ENCODE assay signal across 11 cellular contexts in the genomic region with DNA sequence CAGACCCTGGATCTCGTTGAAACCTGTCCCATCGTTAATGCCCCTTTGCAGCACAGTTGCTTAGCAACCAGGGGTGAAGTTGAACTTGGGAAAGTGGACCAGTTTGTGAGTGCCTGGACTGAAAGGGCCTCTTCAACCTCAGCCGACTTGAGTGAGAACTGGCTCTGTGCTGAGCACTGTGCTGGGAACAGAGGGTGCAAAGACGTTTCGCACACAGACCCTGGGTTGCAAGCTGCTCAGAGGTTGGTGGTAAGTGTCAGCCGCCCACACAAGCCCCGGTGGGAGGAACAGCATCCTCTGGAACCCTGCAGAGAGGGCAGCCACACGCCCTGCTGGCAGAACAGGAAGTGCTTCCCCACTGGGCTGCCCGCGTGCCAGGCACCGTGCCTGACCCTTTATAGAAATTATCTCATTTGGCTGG.
A peak's percentile ranks its signal among the peaks of the same experiment; 100 is the strongest.
DNase-seq lines count a peak whose midpoint lies in the region; ATAC-seq and TF ChIP-seq lines count a peak whose summit lies in the region.
"Had no signal": no experiment of that assay in that cellular context is flagged by ENCODE, and none has a peak within 500 bp of the region (broad histone marks: within the 10 kb centered on the region; RNA-seq: fewer than 3 reads in every experiment).

No MANE protein-coding gene starts in this region.

- peak overlapping the region; percentile 15 for H3K4me3 Mint-ChIP-seq in activated CD4-positive, alpha-beta T cell treated with anti-CD3 and anti-CD28 coated beads for 36 hours
- peak overlapping the region; percentile 64 for H3K4me3 Mint-ChIP-seq in activated CD8-positive, alpha-beta T cell treated with anti-CD3 and anti-CD28 coated beads, Interleukin-2, amount 10 ng/mL, durations not matched to agents 7 days and 5 days
- peak overlapping the region; percentile 30 to 41 for H3K4me3 Mint-ChIP-seq in stimulated activated naive B cell treated with anti-CD40 and anti-IgM and Interleukin-4, amounts not matched to agents 10 μg/mL and 1 μg/mL and 100 μg/mL, for 72 hours

- no peak overlapping the region for H3K27ac ChIP-seq in coronary artery
- no peak overlapping the region for H3K27ac ChIP-seq in ovary
- H3K27ac ChIP-seq: suprapubic skin had no signal

- peak; percentile 23 for ATAC-seq in activated CD4-positive, alpha-beta T cell treated with anti-CD3 and anti-CD28 coated beads for 36 hours
- ATAC-seq in activated CD8-positive, alpha-beta T cell treated with anti-CD3 and anti-CD28 coated beads, Interleukin-2, amount 10 ng/mL, durations not matched to agents 7 days and 5 days: peak; percentile 55
- peak; percentile 24 to 38 for ATAC-seq in stimulated activated naive B cell treated with anti-CD40 and anti-IgM and Interleukin-4, amounts not matched to agents 10 μg/mL and 1 μg/mL and 100 μg/mL, for 72 hours (replicated peaks)

- H3K4me1 Mint-ChIP-seq in activated CD4-positive, alpha-beta T cell treated with anti-CD3 and anti-CD28 coated beads for 36 hours: peaks cover 80% of the 10 kb centered on the region
- H3K4me1 Mint-ChIP-seq in activated CD8-positive, alpha-beta T cell treated with anti-CD3 and anti-CD28 coated beads, Interleukin-2, amount 10 ng/mL, durations not matched to agents 7 days and 5 days (ENCODE audit: low read depth): peaks cover 88% of the 10 kb centered on the region
- H3K4me1 Mint-ChIP-seq in stimulated activated naive B cell treated with anti-CD40 and anti-IgM and Interleukin-4, amounts not matched to agents 10 μg/mL and 1 μg/mL and 100 μg/mL, for 72 hours: peaks cover 51 to 91% of the 10 kb centered on the region in 2 donors

- TF ChIP-seq CTCF in coronary artery (IDR thresholded peaks at IDR 0.05): no peak
- no peak for TF ChIP-seq CTCF in ovary (IDR thresholded peaks at IDR 0.05)

- no peak overlapping the region for H3K4me3 ChIP-seq in coronary artery
- H3K4me3 ChIP-seq in ovary: no peak overlapping the region
- H3K4me3 ChIP-seq: suprapubic skin had no signal

- WGBS in ovary, 3 donors: 71 to 79% (median 79%) methylated on average over 11 of the region's 11 CpGs

- no peak for TF ChIP-seq POLR2A in ovary (IDR thresholded peaks at IDR 0.05)

- no peaks in the 10 kb centered on the region for H3K9me3 ChIP-seq in ovary

- CTCF ChIA-PET in activated CD4-positive, alpha-beta T cell treated with anti-CD3 and anti-CD28 coated beads for 36 hours (lab: Charles Lee): interaction anchor here (0.5 to 1.0 kb wide), 3 partner anchors 97 to 248 kb away, joined by 3 to 4 read pairs (median 3); no protein-coding TSS in a partner anchor
- CTCF ChIA-PET in activated CD8-positive, alpha-beta T cell treated with anti-CD3 and anti-CD28 coated beads, Interleukin-2, amount 10 ng/mL, durations not matched to agents 7 days and 5 days (lab: Charles Lee): interaction anchor here (1.2 to 2.2 kb wide), 3 partner anchors 11 to 90 kb away, joined by 3 to 9 read pairs (median 5); no protein-coding TSS in a partner anchor

- POLR2A ChIA-PET in activated CD4-positive, alpha-beta T cell treated with anti-CD3 and anti-CD28 coated beads for 36 hours (lab: Charles Lee): interaction anchor here (0.6 kb wide), 1 partner anchor 60 kb away, joined by 4 read pairs; no protein-coding TSS in a partner anchor
- POLR2A ChIA-PET in activated CD8-positive, alpha-beta T cell treated with anti-CD3 and anti-CD28 coated beads, Interleukin-2, amount 10 ng/mL, durations not matched to agents 7 days and 5 days (lab: Charles Lee): interaction anchor here (0.6 to 2.1 kb wide), 3 partner anchors 14 to 89 kb away, joined by 3 to 5 read pairs (median 3); no protein-coding TSS in a partner anchor

- no peaks in the 10 kb centered on the region for H3K27me3 ChIP-seq in ovary

- no peak for TF ChIP-seq EP300 in ovary (IDR thresholded peaks at IDR 0.05)

- DNase-seq in activated CD4-positive, alpha-beta T cell treated with anti-CD3 and anti-CD28 coated beads for 36 hours: peak; percentile 56
- DNase-seq in activated CD4-positive, alpha-beta T cell treated with anti-CD3 and anti-CD28 coated beads for 1 hour: no peak
- DNase-seq in activated CD8-positive, alpha-beta T cell treated with anti-CD3 and anti-CD28 coated beads, Interleukin-2, amount 10 ng/mL, durations not matched to agents 7 days and 5 days: peak; percentile 76
- DNase-seq in coronary artery (ENCODE audit: low spot score): peak; percentile 49
- no peak for DNase-seq in stimulated activated naive B cell treated with anti-CD40 and anti-IgM and Interleukin-4, amounts not matched to agents 10 μg/mL and 1 μg/mL and 100 μg/mL, for 72 hours
- no peak for DNase-seq in ovary
- DNase-seq in NCI-H1105 treated with DMSO at 0.1 percent for 48 hours (lab: John Stamatoyannopoulos, UW): no peak
- no peak for DNase-seq in cerebellar nuclear complex (lab: John Stamatoyannopoulos, UW)
- DNase-seq: ACHN, NCI-H1436 had no signal

- peak overlapping the region; percentile 83 for H3K27ac Mint-ChIP-seq in activated CD4-positive, alpha-beta T cell treated with anti-CD3 and anti-CD28 coated beads for 36 hours
- H3K27ac Mint-ChIP-seq in activated CD8-positive, alpha-beta T cell treated with anti-CD3 and anti-CD28 coated beads, Interleukin-2, amount 10 ng/mL, durations not matched to agents 7 days and 5 days: peak overlapping the region; percentile 92
- peak overlapping the region; percentile 79 for H3K27ac Mint-ChIP-seq in stimulated activated naive B cell treated with anti-CD40 and anti-IgM and Interleukin-4, amounts not matched to agents 10 μg/mL and 1 μg/mL and 100 μg/mL, for 72 hours

- intact Hi-C loops in activated CD4-positive, alpha-beta T cell treated with anti-CD3 and anti-CD28 coated beads for 36 hours (cut with DNase I, micrococcal nuclease): loop anchor here in 1 of 2 experiments (10.0 kb wide), 1 partner anchor 90 kb away; no protein-coding TSS in a partner anchor
- intact Hi-C loops in ovary (cut with DNase I): no loop called here

- no peaks in the 10 kb centered on the region for H3K36me3 ChIP-seq in ovary
- H3K36me3 ChIP-seq: suprapubic skin had no signal

- peaks cover 85% of the 10 kb centered on the region for H3K36me3 Mint-ChIP-seq in activated CD4-positive, alpha-beta T cell treated with anti-CD3 and anti-CD28 coated beads for 36 hours (ENCODE audit: low read depth)
- peaks cover 85% of the 10 kb centered on the region for H3K36me3 Mint-ChIP-seq in activated CD8-positive, alpha-beta T cell treated with anti-CD3 and anti-CD28 coated beads, Interleukin-2, amount 10 ng/mL, durations not matched to agents 7 days and 5 days (ENCODE audit: low read depth)
- peaks cover 57 to 87% of the 10 kb centered on the region in 2 donors for H3K36me3 Mint-ChIP-seq in stimulated activated naive B cell treated with anti-CD40 and anti-IgM and Interleukin-4, amounts not matched to agents 10 μg/mL and 1 μg/mL and 100 μg/mL, for 72 hours

- H3K4me1 ChIP-seq in ovary (ENCODE audit: insufficient read depth): no peaks in the 10 kb centered on the region

- H3K9me3 Mint-ChIP-seq in activated CD4-positive, alpha-beta T cell treated with anti-CD3 and anti-CD28 coated beads for 36 hours (ENCODE audit: low read depth): peaks cover 12% of the 10 kb centered on the region
- H3K9me3 Mint-ChIP-seq in activated CD8-positive, alpha-beta T cell treated with anti-CD3 and anti-CD28 coated beads, Interleukin-2, amount 10 ng/mL, durations not matched to agents 7 days and 5 days (ENCODE audit: insufficient read depth): peaks cover 17% of the 10 kb centered on the region
- peaks cover 0 to 2% of the 10 kb centered on the region in 2 donors for H3K9me3 Mint-ChIP-seq in stimulated activated naive B cell treated with anti-CD40 and anti-IgM and Interleukin-4, amounts not matched to agents 10 μg/mL and 1 μg/mL and 100 μg/mL, for 72 hours

- H3K27me3 Mint-ChIP-seq in activated CD4-positive, alpha-beta T cell treated with anti-CD3 and anti-CD28 coated beads for 36 hours: no peaks in the 10 kb centered on the region
- H3K27me3 Mint-ChIP-seq in activated CD8-positive, alpha-beta T cell treated with anti-CD3 and anti-CD28 coated beads, Interleukin-2, amount 10 ng/mL, durations not matched to agents 7 days and 5 days (ENCODE audit: low read depth): no peaks in the 10 kb centered on the region
- H3K27me3 Mint-ChIP-seq in stimulated activated naive B cell treated with anti-CD40 and anti-IgM and Interleukin-4, amounts not matched to agents 10 μg/mL and 1 μg/mL and 100 μg/mL, for 72 hours: no peaks in the 10 kb centered on the region

Comparison
In these comparisons a context has a peak if more than half of its experiments do, and no peak if none do; other contexts are left out.
1. DNase-seq: peak in activated CD4-positive, alpha-beta T cell treated with anti-CD3 and anti-CD28 coated beads for 36 hours (single experiment), activated CD8-positive, alpha-beta T cell treated with anti-CD3 and anti-CD28 coated beads, Interleukin-2, amount 10 ng/mL, durations not matched to agents 7 days and 5 days (single experiment) and coronary artery (single experiment); none in activated CD4-positive, alpha-beta T cell treated with anti-CD3 and anti-CD28 coated beads for 1 hour (single experiment), stimulated activated naive B cell treated with anti-CD40 and anti-IgM and Interleukin-4, amounts not matched to agents 10 μg/mL and 1 μg/mL and 100 μg/mL, for 72 hours (single experiment), ovary (0 of 5), NCI-H1105 treated with DMSO at 0.1 percent for 48 hours (single experiment) and cerebellar nuclear complex (0 of 2).
2. Peak in every context shown above with its lines, with median percentiles within 50 percentile points of each other: ATAC-seq, H3K27ac Mint-ChIP-seq and H3K4me3 Mint-ChIP-seq.